Comparison of ENCODE assay signal across 23 cellular contexts in the genomic region with DNA sequence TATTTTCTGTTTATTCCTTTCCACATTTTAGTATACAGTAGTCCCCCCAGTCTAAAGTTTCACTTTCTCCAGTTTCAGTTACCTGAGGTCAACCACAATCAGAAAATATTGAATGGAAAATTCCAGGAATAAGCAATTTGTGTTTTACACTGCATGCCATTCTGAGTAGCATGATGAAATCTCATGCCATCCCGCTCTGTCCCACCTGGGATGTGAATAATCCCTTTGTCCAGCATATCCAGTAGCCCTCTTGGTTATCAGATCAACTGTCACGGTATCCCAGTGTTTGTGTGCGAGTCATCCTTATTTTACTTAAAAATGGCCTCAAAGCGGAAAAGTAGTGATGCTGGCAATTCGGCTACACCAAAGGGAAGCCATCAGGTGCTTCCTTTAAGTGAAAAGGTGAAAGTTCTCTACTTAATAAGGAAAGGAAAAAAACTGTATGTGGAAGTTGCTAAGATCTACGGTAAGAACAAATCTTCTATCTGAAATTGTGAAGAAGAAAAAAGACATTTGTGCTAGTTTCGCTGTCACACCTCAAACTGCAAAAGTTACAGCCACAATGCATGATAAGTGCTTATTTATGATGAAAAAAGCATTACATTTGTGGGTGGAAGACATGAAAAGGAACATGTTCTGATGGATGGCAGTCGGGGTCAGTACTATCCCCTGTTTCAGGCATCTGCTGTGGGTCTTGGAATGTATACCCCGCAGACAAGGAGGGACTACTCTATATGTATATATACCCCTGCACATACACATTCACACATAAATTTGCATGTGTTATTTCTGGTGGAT. TPM values are rescaled to one million over a fixed set of nuclear protein-coding genes. Genes with fewer than 3 reads are reported as not detected.
DNase-seq lines count a peak whose midpoint lies in the region; ATAC-seq and TF ChIP-seq lines count a peak whose summit lies in the region.
"Had no signal": no experiment of that assay in that cellular context is flagged by ENCODE, and none has a peak within 500 bp of the region (broad histone marks: within the 10 kb centered on the region; RNA-seq: fewer than 3 reads in every experiment).

No MANE protein-coding gene starts in this region.

- H3K79me2 ChIP-seq in SK-N-SH (ENCODE audit: insufficient read depth), result no peaks in the 10 kb centered on the region
- H3K79me2 ChIP-seq: hepatocyte had no signal

- no peak overlapping the region; the same call in 1 of the 2 replicates for H3K9ac ChIP-seq in SK-N-SH

- H3K4me3 ChIP-seq in AG10803 (ENCODE audit: low read length) (no peak overlapping the region), HFF-Myc (replicated peaks; ENCODE audit: low read depth, low read length) (no peak overlapping the region), SK-N-SH (ENCODE audit: low read depth in 2 of 2, low read length in 1 of 2) (no peak overlapping the region), fibroblast of villous mesenchyme (ENCODE audit: low read depth, low read length) (no peak overlapping the region), tibial nerve (no peak overlapping the region)
- H3K4me3 ChIP-seq: body of pancreas, hepatocyte, mucosa of descending colon, upper lobe of right lung had no signal

- WGBS in SK-N-SH (ENCODE audit: low lambda C conversion rate), result 59% methylated on average over 9 of the region's 9 CpGs
- WGBS in tibial nerve, 2 donors, result 86% methylated on average over 9 of the region's 9 CpGs

- H4K20me1 ChIP-seq in SK-N-SH (ENCODE audit: insufficient read depth), result no peaks in the 10 kb centered on the region

- TF ChIP-seq CTCF in AG10803 (conservative IDR thresholded peaks at IDR 0.05; ENCODE audit: low read length) (no peak), HFF-Myc (IDR thresholded peaks at IDR 0.05; ENCODE audit: low read depth, low read length, missing control alignments) (no peak), SK-N-SH (IDR thresholded peaks at IDR 0.05) (no peak), fibroblast of villous mesenchyme (IDR thresholded peaks at IDR 0.05; ENCODE audit: insufficient read depth, low read depth, low read length) (no peak), tibial nerve (IDR thresholded peaks at IDR 0.05) (no peak)

- TF ChIP-seq RAD21 in SK-N-SH (IDR thresholded peaks at IDR 0.05; ENCODE audit: low read length), result no peak

- ATAC-seq in left cardiac atrium, result no peak
- ATAC-seq in HG03521 (IDR thresholded peaks at IDR 0.05; ENCODE audit: unreplicated experiment), result no peak
- ATAC-seq: activated CD4-positive, CD25-positive, alpha-beta regulatory T cell treated with anti-CD3 and anti-CD28 coated beads, Interleukin-2, amount 50 U/mL, for 24 hours; body of pancreas; esophagus mucosa; mucosa of descending colon; stimulated activated naive B cell treated with anti-CD40 and anti-IgM and Interleukin-4, amounts not matched to agents 10 μg/mL and 1 μg/mL and 100 μg/mL, for 72 hours; upper lobe of right lung had no signal

- peak overlapping the region; percentile 68; the same call in 1 of the 2 replicates for H2AFZ ChIP-seq in SK-N-SH (ENCODE audit: low read depth)
- H2AFZ ChIP-seq: hepatocyte had no signal

- CTCF ChIA-PET in SK-N-SH (lab: Yijun Ruan, JAX), result no interaction called here

- H3K4me2 ChIP-seq in SK-N-SH, result no peak overlapping the region
- H3K4me2 ChIP-seq: hepatocyte had no signal

- no peaks in the 10 kb centered on the region for H3K36me3 ChIP-seq in SK-N-SH (replicated peaks in 1 of 2; ENCODE audit: control insufficient read depth in 1 of 2, insufficient read depth in 2 of 2, low read length in 1 of 2)
- no peaks in the 10 kb centered on the region for H3K36me3 ChIP-seq in tibial nerve
- H3K36me3 ChIP-seq: upper lobe of right lung had no signal

- no peak for TF ChIP-seq EP300 in SK-N-SH (IDR thresholded peaks at IDR 0.05; ENCODE audit: borderline replicate concordance in 1 of 2, low read depth in 1 of 2, low read length in 1 of 2)
- no peak for TF ChIP-seq EP300 in tibial nerve (IDR thresholded peaks at IDR 0.05)

- H3F3A ChIP-seq in SK-N-SH (replicated peaks; ENCODE audit: insufficient read depth), result peaks cover 7% of the 10 kb centered on the region

- H3K4me1 ChIP-seq in SK-N-SH (ENCODE audit: control insufficient read depth in 1 of 2, insufficient read depth in 2 of 2, low read depth in 1 of 2, low read length in 1 of 2) (peaks cover 12 to 29% of the 10 kb centered on the region in 2 experiments; a peak in 3 of 4 replicates), tibial nerve (peaks cover 0 to 7% (median 0%) of the 10 kb centered on the region in 4 donors)

- H3K27me3 ChIP-seq in SK-N-SH (ENCODE audit: insufficient read depth), result no peaks in the 10 kb centered on the region
- no peaks in the 10 kb centered on the region for H3K27me3 ChIP-seq in tibial nerve
- H3K27me3 ChIP-seq: body of pancreas, hepatocyte, upper lobe of right lung had no signal

- H3K27ac ChIP-seq in SK-N-SH (ENCODE audit: low read depth in 2 of 2, low read length in 1 of 2) (no peak overlapping the region; a peak in 1 of 4 replicates), caudate nucleus (ENCODE audit: low read depth, low read length) (no peak overlapping the region), tibial nerve (no peak overlapping the region)
- H3K27ac ChIP-seq: body of pancreas, hepatocyte, upper lobe of right lung had no signal

- intact Hi-C loops in left cardiac atrium (cut with DNase I), result no loop called here

- H3K9me3 ChIP-seq in SK-N-SH, result no peaks in the 10 kb centered on the region
- H3K9me3 ChIP-seq in tibial nerve, result no peaks in the 10 kb centered on the region
- H3K9me3 ChIP-seq: body of pancreas, mucosa of descending colon, upper lobe of right lung had no signal

- no peaks in the 10 kb centered on the region for H3K9me2 ChIP-seq in SK-N-SH

- DNase-seq in AG10803 (ENCODE audit: low read depth) (peak; percentile 15), HFF-Myc (ENCODE audit: extremely low read depth, low read depth) (peak; percentile 5), SK-N-SH (no peak), fibroblast of villous mesenchyme (ENCODE audit: low read depth) (peak; percentile 30), caudate nucleus (lab: John Stamatoyannopoulos, UW) (no peak), tibial nerve (ENCODE audit: low spot score in 2 of 2) (no peak), left cardiac atrium (no peak)
- DNase-seq: activated naive CD4-positive, alpha-beta T cell; body of pancreas; GF-D8; Kasumi-1; kidney glomerular epithelial cell; mucosa of descending colon; NCI-H1436 treated with DMSO at 0.1 percent for 48 hours; NCI-H510A; occipital lobe; stimulated activated naive B cell treated with anti-CD40 and anti-IgM and Interleukin-4, amounts not matched to agents 10 μg/mL and 1 μg/mL and 100 μg/mL, for 72 hours; upper lobe of right lung had no signal

- POLR2A ChIA-PET in SK-N-SH (lab: Yijun Ruan, JAX), result no interaction called here

- no peak for TF ChIP-seq POLR2A in tibial nerve (IDR thresholded peaks at IDR 0.05)

TF ChIP-seq in SK-N-SH, 30 proteins besides CTCF, POLR2A, EP300 and RAD21:
- TF ChIP-seq, protein P1, sequence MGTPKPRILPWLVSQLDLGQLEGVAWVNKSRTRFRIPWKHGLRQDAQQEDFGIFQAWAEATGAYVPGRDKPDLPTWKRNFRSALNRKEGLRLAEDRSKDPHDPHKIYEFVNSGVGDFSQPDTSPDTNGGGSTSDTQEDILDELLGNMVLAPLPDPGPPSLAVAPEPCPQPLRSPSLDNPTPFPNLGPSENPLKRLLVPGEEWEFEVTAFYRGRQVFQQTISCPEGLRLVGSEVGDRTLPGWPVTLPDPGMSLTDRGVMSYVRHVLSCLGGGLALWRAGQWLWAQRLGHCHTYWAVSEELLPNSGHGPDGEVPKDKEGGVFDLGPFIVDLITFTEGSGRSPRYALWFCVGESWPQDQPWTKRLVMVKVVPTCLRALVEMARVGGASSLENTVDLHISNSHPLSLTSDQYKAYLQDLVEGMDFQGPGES (IDR thresholded peaks at IDR 0.05; ENCODE audit: low read depth, low read length), result no peak
- TF ChIP-seq FOSL2 (IDR thresholded peaks at IDR 0.05; ENCODE audit: borderline replicate concordance, low read depth) (peak; percentile 35; the same call in 1 of the 2 replicates), TCF12 (IDR thresholded peaks at IDR 0.05) (peak; percentile 62; the same call in 1 of the 2 replicates), JUND (IDR thresholded peaks at IDR 0.05) (peak; percentile 36; the same call in 1 of the 2 replicates), YY1 (IDR thresholded peaks at IDR 0.05; ENCODE audit: low read depth) (no peak), RXRA (IDR thresholded peaks at IDR 0.05; ENCODE audit: borderline replicate concordance, low read depth) (0 out of 2 replicates have a peak, but pooled peaks have one; percentile 6), SIN3A (IDR thresholded peaks at IDR 0.05; ENCODE audit: borderline replicate concordance, low read depth, low read length) (no peak)
- TF ChIP-seq, protein P2, sequence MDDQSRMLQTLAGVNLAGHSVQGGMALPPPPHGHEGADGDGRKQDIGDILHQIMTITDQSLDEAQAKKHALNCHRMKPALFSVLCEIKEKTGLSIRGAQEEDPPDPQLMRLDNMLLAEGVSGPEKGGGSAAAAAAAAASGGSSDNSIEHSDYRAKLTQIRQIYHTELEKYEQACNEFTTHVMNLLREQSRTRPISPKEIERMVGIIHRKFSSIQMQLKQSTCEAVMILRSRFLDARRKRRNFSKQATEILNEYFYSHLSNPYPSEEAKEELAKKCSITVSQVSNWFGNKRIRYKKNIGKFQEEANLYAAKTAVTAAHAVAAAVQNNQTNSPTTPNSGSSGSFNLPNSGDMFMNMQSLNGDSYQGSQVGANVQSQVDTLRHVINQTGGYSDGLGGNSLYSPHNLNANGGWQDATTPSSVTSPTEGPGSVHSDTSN (IDR thresholded peaks at IDR 0.05), result peak; percentile 43; the same call in 1 of the 2 replicates
- TF ChIP-seq, protein P3, sequence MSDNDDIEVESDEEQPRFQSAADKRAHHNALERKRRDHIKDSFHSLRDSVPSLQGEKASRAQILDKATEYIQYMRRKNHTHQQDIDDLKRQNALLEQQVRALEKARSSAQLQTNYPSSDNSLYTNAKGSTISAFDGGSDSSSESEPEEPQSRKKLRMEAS (IDR thresholded peaks at IDR 0.05; ENCODE audit: low read depth), result 0 out of 2 replicates have a peak, but pooled peaks have one; percentile 36

RNA-seq across cellular contexts. Expression of a gene that starts 11.3 kb away (rescaled TPM):
- polyA plus RNA-seq in SK-N-SH (2012; rRNA removed), result 0.02 TPM in 1 of 2 replicates, not detected in the other
- polyA plus RNA-seq in SK-N-SH (2012; cell fraction: cytosol; rRNA removed), result 0.01 and 0.04 TPM in 2 replicates
- polyA plus RNA-seq in SK-N-SH (2012; cell fraction: nucleus; rRNA removed), result 0.06 TPM in 1 of 2 replicates, not detected in the other
- not detected in 2 replicates for total RNA-seq in fibroblast of villous mesenchyme
- not detected for total RNA-seq in tibial nerve
- total RNA-seq in left cardiac atrium, result not detected
- total RNA-seq: body of pancreas; esophagus mucosa; hepatocyte; mucosa of descending colon; occipital lobe; T-helper 1 cell treated with Interleukin-12 subunit alpha and Interleukin-12 subunit beta and Interleukin-4 antibody, amounts not matched to agents 30 ng/mL and 1 ng/mL, for 36 hours; upper lobe of right lung had no signal
- polyA plus RNA-seq: hepatocyte had no signal

Comparison
In these comparisons a context has a peak if more than half of its experiments do, and no peak if none do; other contexts are left out.
1. DNase-seq: peak in AG10803 (single experiment), HFF-Myc (single experiment) and fibroblast of villous mesenchyme (single experiment); none in SK-N-SH (single experiment), caudate nucleus (0 of 61), tibial nerve (0 of 2) and left cardiac atrium (single experiment).